ENCODE assay signal across 31 cellular contexts in genomic region chr9:27107241-27107640, GRCh38. TPM values are rescaled to one million over a fixed set of nuclear protein-coding genes. Genes with fewer than 3 reads are reported as not detected.
"Had no signal": no experiment of that assay in that cellular context is flagged by ENCODE, and none has a peak within 500 bp of the region (broad histone marks: within the 10 kb centered on the region; RNA-seq: fewer than 3 reads in every experiment).

No MANE protein-coding gene starts in this region.

- H3K36me3 ChIP-seq: brain microvascular endothelial cell, breast epithelium had no signal

- H3K27me3 ChIP-seq: body of pancreas, brain microvascular endothelial cell, breast epithelium had no signal

- H3K4me3 ChIP-seq: body of pancreas, breast epithelium had no signal

- DNase-seq: activated B cell treated with CpG ODN at 0.5 μM for 24 hours; activated CD4-positive, alpha-beta memory T cell treated with anti-CD3 and anti-CD28 coated beads for 36 hours; activated CD4-positive, alpha-beta T cell treated with anti-CD3 and anti-CD28 coated beads for 4 hours; activated CD4-positive, alpha-beta T cell treated with anti-CD3 and anti-CD28 coated beads, Interleukin-2, amount 10 ng/mL, durations not matched to agents 24 days and 14 days; activated CD4-positive, alpha-beta T cell treated with anti-CD3 and anti-CD28 coated beads, Interleukin-2, amount 50 U/mL, for 1 hour; activated CD4-positive, alpha-beta T cell treated with anti-CD3 and anti-CD28 coated beads, Interleukin-2, amount 50 U/mL, for 4 hours; activated CD4-positive, CD25-positive, alpha-beta regulatory T cell treated with anti-CD3 and anti-CD28 coated beads, Interleukin-2, amount 50 U/mL, for 72 hours; activated CD8-positive, alpha-beta memory T cell treated with anti-CD3 and anti-CD28 coated beads, Interleukin-2, amount 50 U/mL, for 4 hours; activated CD8-positive, alpha-beta T cell treated with anti-CD3 and anti-CD28 coated beads for 36 hours; activated effector memory CD4-positive, alpha-beta T cell treated with Interleukin-2 at 50 U/mL for 16 hours; activated gamma-delta T cell; activated naive CD4-positive, alpha-beta T cell treated with anti-CD3 and anti-CD28 coated beads, Interleukin-2, amount 10 ng/mL, durations not matched to agents 7 days and 5 days; activated naive CD4-positive, alpha-beta T cell treated with Interleukin-2 at 50 U/mL for 16 hours; activated naive CD8-positive, alpha-beta T cell treated with anti-CD3 and anti-CD28 coated beads, Interleukin-2, amount 10 ng/mL, durations not matched to agents 7 days and 5 days; activated naive CD8-positive, alpha-beta T cell treated with anti-CD3 and anti-CD28 coated beads, Interleukin-2, amount 50 U/mL, for 24 hours; activated T-cell treated with anti-CD3 and anti-CD28 coated beads, Interleukin-2, amount 50 U/mL, for 24 hours; activated T-cell treated with anti-CD3 and anti-CD28 coated beads, Interleukin-2, amount 50 U/mL, for 48 hours; amygdala; aorta; body of pancreas; brain microvascular endothelial cell; central memory CD4-positive, alpha-beta T cell; T-helper 1 cell; T-helper 2 cell; T-helper 9 cell had no signal

- FAIRE-seq: astrocyte, TTC549 had no signal

- H3K27ac ChIP-seq: body of pancreas, brain microvascular endothelial cell, breast epithelium, VCaP had no signal

- H3K9me3 ChIP-seq: body of pancreas, breast epithelium had no signal

- ATAC-seq: activated CD8-positive, alpha-beta T cell treated with anti-CD3 and anti-CD28 coated beads for 36 hours; activated naive CD8-positive, alpha-beta T cell treated with anti-CD3 and anti-CD28 coated beads, Interleukin-2, amount 50 U/mL, for 24 hours; body of pancreas had no signal

- H3K4me1 ChIP-seq: body of pancreas, breast epithelium had no signal

RNA-seq across cellular contexts. Expression of gene TEK, which starts 1.8 kb away (rescaled TPM):
- total RNA-seq: activated B cell treated with CpG ODN at 0.5 μM for 24 hours; activated CD4-positive, alpha-beta memory T cell treated with anti-CD3 and anti-CD28 coated beads for 36 hours; activated CD4-positive, alpha-beta T cell treated with anti-CD3 and anti-CD28 coated beads, Interleukin-2, amount 10 ng/mL, durations not matched to agents 24 days and 14 days; activated CD8-positive, alpha-beta memory T cell treated with anti-CD3 and anti-CD28 coated beads for 36 hours; activated CD8-positive, alpha-beta T cell treated with anti-CD3 and anti-CD28 coated beads for 36 hours; activated naive CD8-positive, alpha-beta T cell treated with anti-CD3 and anti-CD28 coated beads, Interleukin-2, amount 10 ng/mL, durations not matched to agents 7 days and 5 days; activated T-helper 2 cell treated with anti-CD3 and anti-CD28 coated beads, Interferon-gamma antibody, Interleukin-2, Interleukin-4, amounts not matched to agents 10 μg/mL and 5 μg/mL and 100 μg/mL, durations not matched to agents 14 hours and 24 hours and 36 hours had no signal
